In genomic region chr2:234403074-234403473, GRCh38 we compare ENCODE assay signal across 14 cellular contexts.
DNase-seq lines count a peak whose midpoint lies in the region; ATAC-seq and TF ChIP-seq lines count a peak whose summit lies in the region.
"Had no signal": no experiment of that assay in that cellular context is flagged by ENCODE, and none has a peak within 500 bp of the region (broad histone marks: within the 10 kb centered on the region; RNA-seq: fewer than 3 reads in every experiment).

No MANE protein-coding gene starts in this region.

- peaks cover 0 to 1% (median 0%) of the 10 kb centered on the region in 7 donors for H3K9me3 Mint-ChIP-seq in CD4-positive, CD25-positive, alpha-beta regulatory T cell
- peaks cover 4% of the 10 kb centered on the region for H3K9me3 Mint-ChIP-seq in nephron progenitor cell
- H3K9me3 Mint-ChIP-seq: activated B cell treated with CpG ODN at 0.5 μM for 24 hours; CD8-positive, alpha-beta T cell had no signal

- H3K4me3 Mint-ChIP-seq in CD4-positive, CD25-positive, alpha-beta regulatory T cell = peak overlapping the region in 1 of 4 donors; percentile 54
- no peak overlapping the region for H3K4me3 Mint-ChIP-seq in nephron progenitor cell
- H3K4me3 Mint-ChIP-seq: activated B cell treated with CpG ODN at 0.5 μM for 24 hours; CD8-positive, alpha-beta T cell had no signal

- H3K4me2 ChIP-seq in GM23248 (ENCODE audit: unreplicated experiment) = peak overlapping the region; percentile 38
- H3K4me2 ChIP-seq: PC-9 had no signal

- no peaks in the 10 kb centered on the region for H3K36me3 ChIP-seq in CD4-positive, CD25-positive, alpha-beta regulatory T cell (ENCODE audit: control insufficient read depth, insufficient read depth, low read length)
- no peaks in the 10 kb centered on the region for H3K36me3 ChIP-seq in GM23248 (ENCODE audit: low read depth)
- H3K36me3 ChIP-seq: lower lobe of right lung had no signal

- H3F3A ChIP-seq in GM23248 (ENCODE audit: insufficient read depth) = no peaks in the 10 kb centered on the region

- no peaks in the 10 kb centered on the region for H3K9me3 ChIP-seq in CD4-positive, CD25-positive, alpha-beta regulatory T cell (ENCODE audit: control insufficient read depth in 2 of 2, low read length in 2 of 2)
- no peaks in the 10 kb centered on the region for H3K9me3 ChIP-seq in GM23248 (ENCODE audit: low read depth)
- H3K9me3 ChIP-seq: lower lobe of right lung had no signal

- H3K4me1 Mint-ChIP-seq in CD4-positive, CD25-positive, alpha-beta regulatory T cell = peaks cover 16 to 57% (median 26%) of the 10 kb centered on the region in 4 donors
- H3K4me1 Mint-ChIP-seq in nephron progenitor cell = peaks cover 11% of the 10 kb centered on the region

- no peaks in the 10 kb centered on the region for H3K27me3 Mint-ChIP-seq in CD4-positive, CD25-positive, alpha-beta regulatory T cell
- no peaks in the 10 kb centered on the region for H3K27me3 Mint-ChIP-seq in nephron progenitor cell (ENCODE audit: low read depth, poor library complexity)

- no peak overlapping the region for H3K4me3 ChIP-seq in CD4-positive, CD25-positive, alpha-beta regulatory T cell (ENCODE audit: low read depth, low read length)
- H3K4me3 ChIP-seq in GM23248 = no peak overlapping the region
- H3K4me3 ChIP-seq: lower lobe of right lung, PC-9 had no signal

- in situ Hi-C loops in GM23248 (cut with MboI) = no loop called here

- WGBS in GM23248 (ENCODE audit: low coverage in 1 of 2, low lambda C conversion rate in 2 of 2, missing lambda C conversion rate in 2 of 2), 2 experiments = 7 to 12% methylated on average over 8 of the region's 8 CpGs

- ATAC-seq in CD4-positive, CD25-positive, alpha-beta regulatory T cell (ENCODE audit: low read depth in 2 of 2) = no peak
- ATAC-seq in GM21528 (IDR thresholded peaks at IDR 0.05; ENCODE audit: low FRiP score, unreplicated experiment) (no peak), GM18519 (IDR thresholded peaks at IDR 0.05; ENCODE audit: low FRiP score, unreplicated experiment) (no peak)
- ATAC-seq: CD8-positive, alpha-beta T cell had no signal

- H3K9ac ChIP-seq in GM23248 = peak overlapping the region; percentile 21; the same call in 1 of the 2 replicates

- H3K27ac Mint-ChIP-seq in CD4-positive, CD25-positive, alpha-beta regulatory T cell = peak overlapping the region; percentile 78 to 86 (median 85)
- H3K27ac Mint-ChIP-seq in nephron progenitor cell = peak overlapping the region; percentile 2
- H3K27ac Mint-ChIP-seq: activated B cell treated with CpG ODN at 0.5 μM for 24 hours; CD8-positive, alpha-beta T cell had no signal

- no peaks in the 10 kb centered on the region for H4K20me1 ChIP-seq in GM23248 (ENCODE audit: insufficient read depth)

- no peak overlapping the region for H3K27ac ChIP-seq in CD4-positive, CD25-positive, alpha-beta regulatory T cell (ENCODE audit: insufficient read depth, low read length, poor library complexity, severe bottlenecking)
- H3K27ac ChIP-seq in GM23248 = peak overlapping the region; percentile 48
- H3K27ac ChIP-seq: lower lobe of right lung, PC-9 had no signal

- no peak for DNase-seq in CD4-positive, CD25-positive, alpha-beta regulatory T cell
- DNase-seq in GM23248 (peak; percentile 94), astrocyte of the hippocampus (ENCODE audit: low read depth, low spot score) (peak; percentile 54), nephron progenitor cell (no peak), MV-4-11 (lab: John Stamatoyannopoulos, UW) (no peak)
- DNase-seq: activated B cell treated with CpG ODN at 0.5 μM for 24 hours; activated T-cell treated with anti-CD3 and anti-CD28 coated beads for 4 hours; CD8-positive, alpha-beta T cell; lower lobe of right lung; NCI-H2029 treated with DMSO at 0.1 percent for 48 hours; NCI-H526; PC-9 had no signal

- H2AFZ ChIP-seq in GM23248 = no peak overlapping the region
- H2AFZ ChIP-seq: PC-9 had no signal

- H3K79me2 ChIP-seq in GM23248 (ENCODE audit: insufficient read depth) = no peaks in the 10 kb centered on the region

- H3K27me3 ChIP-seq in CD4-positive, CD25-positive, alpha-beta regulatory T cell (ENCODE audit: control insufficient read depth, insufficient read depth, low read length) = no peaks in the 10 kb centered on the region
- H3K27me3 ChIP-seq in GM23248 (replicated peaks; ENCODE audit: insufficient read depth) = no peaks in the 10 kb centered on the region

- H3K4me1 ChIP-seq in CD4-positive, CD25-positive, alpha-beta regulatory T cell (ENCODE audit: control insufficient read depth, insufficient read depth, low read length, poor library complexity, severe bottlenecking) = peaks cover 6% of the 10 kb centered on the region
- peaks cover 15% of the 10 kb centered on the region for H3K4me1 ChIP-seq in GM23248 (ENCODE audit: insufficient read depth)

- peaks cover 7% of the 10 kb centered on the region for H3K36me3 Mint-ChIP-seq in CD4-positive, CD25-positive, alpha-beta regulatory T cell
- H3K36me3 Mint-ChIP-seq in nephron progenitor cell (ENCODE audit: low read depth) = no peaks in the 10 kb centered on the region
- H3K36me3 Mint-ChIP-seq: CD8-positive, alpha-beta T cell had no signal

- no peak for TF ChIP-seq CTCF in nephron progenitor cell (IDR thresholded peaks at IDR 0.05)

- no peaks in the 10 kb centered on the region for H3K9me2 ChIP-seq in GM23248 (ENCODE audit: insufficient read depth)

Comparison
In these comparisons a context has a peak if more than half of its experiments do, and no peak if none do; other contexts are left out.
1. DNase-seq: peak in GM23248 (single experiment) and astrocyte of the hippocampus (single experiment); none in CD4-positive, CD25-positive, alpha-beta regulatory T cell (0 of 3), nephron progenitor cell (single experiment) and MV-4-11 (single experiment).